16 cellular contexts compared by ENCODE assay signal in genomic region chr12:98823012-98823411, GRCh38.
DNase-seq lines count a peak whose midpoint lies in the region; ATAC-seq and TF ChIP-seq lines count a peak whose summit lies in the region.
"Had no signal": no experiment of that assay in that cellular context is flagged by ENCODE, and none has a peak within 500 bp of the region (broad histone marks: within the 10 kb centered on the region; RNA-seq: fewer than 3 reads in every experiment).

No MANE protein-coding gene starts in this region.

- DNase-seq in SK-N-SH = no peak
- peak; percentile 37 for DNase-seq in NCI-H2029 (lab: John Stamatoyannopoulos, UW)
- peak; percentile 14 for DNase-seq in dermis blood vessel endothelial cell
- DNase-seq in osteoblast (ENCODE audit: insufficient read length, low spot score, missing footprints) = peak; percentile 9
- no peak for DNase-seq in SW 1271 (lab: John Stamatoyannopoulos, UW)
- no peak for DNase-seq in esophagus muscularis mucosa (ENCODE audit: extremely low spot score)
- DNase-seq: CD8-positive, alpha-beta T cell; DND-41; GDM1; GOT3; MV-4-11; NCI-H1436; PC-3 had no signal

- no peak overlapping the region for H2AFZ ChIP-seq in SK-N-SH (ENCODE audit: low read depth)
- no peak overlapping the region for H2AFZ ChIP-seq in osteoblast (ENCODE audit: low read length)

- no peak overlapping the region for H3K9ac ChIP-seq in SK-N-SH
- H3K9ac ChIP-seq: BLaER1 had no signal

- POLR2A ChIA-PET in SK-N-SH (lab: Yijun Ruan, JAX) = interaction anchor here (0.6 kb wide), 1 partner anchor 22 kb away, joined by 4 read pairs; no protein-coding TSS in a partner anchor

- H3K27ac ChIP-seq in SK-N-SH (ENCODE audit: low read depth in 2 of 2, low read length in 1 of 2) (no peak overlapping the region), osteoblast (ENCODE audit: low read depth, low read length) (no peak overlapping the region), esophagus muscularis mucosa (replicated peaks in 1 of 4) (no peak overlapping the region)
- H3K27ac ChIP-seq: BLaER1, HL-60 had no signal

- H3K27me3 ChIP-seq in SK-N-SH (ENCODE audit: insufficient read depth) = no peaks in the 10 kb centered on the region
- H3K27me3 ChIP-seq in osteoblast (ENCODE audit: insufficient read depth, low read length) = no peaks in the 10 kb centered on the region
- no peaks in the 10 kb centered on the region for H3K27me3 ChIP-seq in esophagus muscularis mucosa
- H3K27me3 ChIP-seq: BLaER1 had no signal

- TF ChIP-seq EP300 in SK-N-SH (IDR thresholded peaks at IDR 0.05; ENCODE audit: borderline replicate concordance in 1 of 2, low read depth in 1 of 2, low read length in 1 of 2) = no peak
- TF ChIP-seq EP300 in esophagus muscularis mucosa (IDR thresholded peaks at IDR 0.05) = no peak

- H3K9me3 ChIP-seq in SK-N-SH (no peaks in the 10 kb centered on the region), osteoblast (ENCODE audit: low read depth, low read length) (no peaks in the 10 kb centered on the region), esophagus muscularis mucosa (no peaks in the 10 kb centered on the region)
- H3K9me3 ChIP-seq: BLaER1 had no signal

- H3K79me2 ChIP-seq in SK-N-SH (ENCODE audit: insufficient read depth) (no peaks in the 10 kb centered on the region), osteoblast (ENCODE audit: insufficient read depth, low read length) (no peaks in the 10 kb centered on the region)

- H3K9me2 ChIP-seq in SK-N-SH = no peaks in the 10 kb centered on the region

- intact Hi-C loops in esophagus muscularis mucosa (cut with DNase I) = no loop called here

- CTCF ChIA-PET in SK-N-SH (lab: Yijun Ruan, JAX) = interaction anchor here (0.9 kb wide), 1 partner anchor 10 kb away, joined by 3 read pairs; no protein-coding TSS in a partner anchor

- H3K36me3 ChIP-seq in SK-N-SH (replicated peaks in 1 of 2; ENCODE audit: control insufficient read depth in 1 of 2, insufficient read depth in 2 of 2, low read length in 1 of 2) (no peaks in the 10 kb centered on the region), osteoblast (ENCODE audit: insufficient read depth, low read length) (no peaks in the 10 kb centered on the region), esophagus muscularis mucosa (no peaks in the 10 kb centered on the region)

- TF ChIP-seq RAD21 in SK-N-SH (IDR thresholded peaks at IDR 0.05; ENCODE audit: low read length) = no peak

- ATAC-seq in SK-N-SH treated with all-trans-retinoic acid at 6 μM for 48 hours = peak; percentile 30; the same call in 1 of the 3 replicates
- ATAC-seq: CD8-positive, alpha-beta T cell; PC-3 had no signal

- H3K4me2 ChIP-seq in SK-N-SH (no peak overlapping the region), osteoblast (ENCODE audit: insufficient read depth, low read length) (no peak overlapping the region)
- H3K4me2 ChIP-seq: BLaER1 had no signal

- H4K20me1 ChIP-seq in SK-N-SH (ENCODE audit: insufficient read depth) (no peaks in the 10 kb centered on the region), osteoblast (ENCODE audit: insufficient read depth, low read length) (no peaks in the 10 kb centered on the region)
- H4K20me1 ChIP-seq: BLaER1 had no signal

- 67% methylated on average over 5 of the region's 5 CpGs for WGBS in SK-N-SH (ENCODE audit: low lambda C conversion rate)
- whole genome bisulfite sequencing in esophagus muscularis mucosa = 85% methylated on average over 5 of the region's 5 CpGs

- TF ChIP-seq POLR2A in esophagus muscularis mucosa (IDR thresholded peaks at IDR 0.05; ENCODE audit: low read depth) = no peak

- H3K4me1 ChIP-seq in SK-N-SH (ENCODE audit: control insufficient read depth in 1 of 2, insufficient read depth in 2 of 2, low read depth in 1 of 2, low read length in 1 of 2) = no peaks in the 10 kb centered on the region; a peak in 1 of 4 replicates
- H3K4me1 ChIP-seq in osteoblast (ENCODE audit: insufficient read depth, low read length) = no peaks in the 10 kb centered on the region
- peaks cover 0 to 14% (median 7%) of the 10 kb centered on the region in 4 donors for H3K4me1 ChIP-seq in esophagus muscularis mucosa
- H3K4me1 ChIP-seq: BLaER1 had no signal

- H3K4me3 ChIP-seq in SK-N-SH (ENCODE audit: low read depth in 2 of 2, low read length in 1 of 2) = no peak overlapping the region
- no peak overlapping the region for H3K4me3 ChIP-seq in osteoblast (ENCODE audit: insufficient read depth, low read length)
- H3K4me3 ChIP-seq in esophagus muscularis mucosa = no peak overlapping the region
- H3K4me3 ChIP-seq: BLaER1 had no signal

- TF ChIP-seq CTCF in SK-N-SH (IDR thresholded peaks at IDR 0.05) (no peak), osteoblast (IDR thresholded peaks at IDR 0.05; ENCODE audit: extremely low read depth, low read depth, low read length) (no peak), esophagus muscularis mucosa (IDR thresholded peaks at IDR 0.05) (no peak)

- no peaks in the 10 kb centered on the region for H3F3A ChIP-seq in SK-N-SH (replicated peaks; ENCODE audit: insufficient read depth)

TF ChIP-seq in SK-N-SH treated with all-trans-retinoic acid at 6 μM for 48 hours, 23 proteins besides CTCF, POLR2A, EP300 and RAD21 (continues in another document):
- no peak for TF ChIP-seq GLIS3 (CRISPR knock-in tag; IDR thresholded peaks at IDR 0.05)
- TF ChIP-seq ZNF8 (CRISPR knock-in tag; IDR thresholded peaks at IDR 0.05) = no peak
- no peak for TF ChIP-seq ZFP3 (CRISPR knock-in tag; IDR thresholded peaks at IDR 0.05)
- TF ChIP-seq ZC3H10 (CRISPR knock-in tag; IDR thresholded peaks at IDR 0.05) = no peak
- TF ChIP-seq ISL1 (CRISPR knock-in tag; IDR thresholded peaks at IDR 0.05) = no peak; the same call in 1 of the 2 replicates
- TF ChIP-seq ARNTL (CRISPR knock-in tag; IDR thresholded peaks at IDR 0.05; ENCODE audit: borderline replicate concordance, low read depth) = no peak
- TF ChIP-seq ZNF565 (CRISPR knock-in tag; conservative IDR thresholded peaks at IDR 0.05; ENCODE audit: low read depth) = no peak
- no peak for TF ChIP-seq SNAI2 (CRISPR knock-in tag; IDR thresholded peaks at IDR 0.05)
- TF ChIP-seq TOX (CRISPR knock-in tag; IDR thresholded peaks at IDR 0.05; ENCODE audit: borderline replicate concordance) = no peak
- no peak for TF ChIP-seq RARB (CRISPR knock-in tag; IDR thresholded peaks at IDR 0.05)
- no peak for TF ChIP-seq TSHZ2 (CRISPR knock-in tag; IDR thresholded peaks at IDR 0.05)

TF ChIP-seq in SK-N-SH, 30 proteins besides CTCF, POLR2A, EP300 and RAD21:
- no peak for TF ChIP-seq NRF1 (IDR thresholded peaks at IDR 0.05; ENCODE audit: low read depth, low read length)
- TF ChIP-seq, protein P1, sequence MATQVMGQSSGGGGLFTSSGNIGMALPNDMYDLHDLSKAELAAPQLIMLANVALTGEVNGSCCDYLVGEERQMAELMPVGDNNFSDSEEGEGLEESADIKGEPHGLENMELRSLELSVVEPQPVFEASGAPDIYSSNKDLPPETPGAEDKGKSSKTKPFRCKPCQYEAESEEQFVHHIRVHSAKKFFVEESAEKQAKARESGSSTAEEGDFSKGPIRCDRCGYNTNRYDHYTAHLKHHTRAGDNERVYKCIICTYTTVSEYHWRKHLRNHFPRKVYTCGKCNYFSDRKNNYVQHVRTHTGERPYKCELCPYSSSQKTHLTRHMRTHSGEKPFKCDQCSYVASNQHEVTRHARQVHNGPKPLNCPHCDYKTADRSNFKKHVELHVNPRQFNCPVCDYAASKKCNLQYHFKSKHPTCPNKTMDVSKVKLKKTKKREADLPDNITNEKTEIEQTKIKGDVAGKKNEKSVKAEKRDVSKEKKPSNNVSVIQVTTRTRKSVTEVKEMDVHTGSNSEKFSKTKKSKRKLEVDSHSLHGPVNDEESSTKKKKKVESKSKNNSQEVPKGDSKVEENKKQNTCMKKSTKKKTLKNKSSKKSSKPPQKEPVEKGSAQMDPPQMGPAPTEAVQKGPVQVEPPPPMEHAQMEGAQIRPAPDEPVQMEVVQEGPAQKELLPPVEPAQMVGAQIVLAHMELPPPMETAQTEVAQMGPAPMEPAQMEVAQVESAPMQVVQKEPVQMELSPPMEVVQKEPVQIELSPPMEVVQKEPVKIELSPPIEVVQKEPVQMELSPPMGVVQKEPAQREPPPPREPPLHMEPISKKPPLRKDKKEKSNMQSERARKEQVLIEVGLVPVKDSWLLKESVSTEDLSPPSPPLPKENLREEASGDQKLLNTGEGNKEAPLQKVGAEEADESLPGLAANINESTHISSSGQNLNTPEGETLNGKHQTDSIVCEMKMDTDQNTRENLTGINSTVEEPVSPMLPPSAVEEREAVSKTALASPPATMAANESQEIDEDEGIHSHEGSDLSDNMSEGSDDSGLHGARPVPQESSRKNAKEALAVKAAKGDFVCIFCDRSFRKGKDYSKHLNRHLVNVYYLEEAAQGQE (IDR thresholded peaks at IDR 0.05; ENCODE audit: low read depth, low read length) = no peak
- TF ChIP-seq SMC3 (IDR thresholded peaks at IDR 0.05; ENCODE audit: low read depth, low read length) = no peak
- TF ChIP-seq GABPA (IDR thresholded peaks at IDR 0.05; ENCODE audit: low read depth) = no peak
- TF ChIP-seq TEAD4 (IDR thresholded peaks at IDR 0.05; ENCODE audit: borderline replicate concordance, insufficient read depth) = no peak
- no peak for TF ChIP-seq RFX5 (IDR thresholded peaks at IDR 0.05; ENCODE audit: low read length)
- no peak for TF ChIP-seq YY1 (IDR thresholded peaks at IDR 0.05; ENCODE audit: low read depth)
- no peak for TF ChIP-seq SIN3A (IDR thresholded peaks at IDR 0.05; ENCODE audit: borderline replicate concordance, low read depth, low read length)
- TF ChIP-seq, protein P2, sequence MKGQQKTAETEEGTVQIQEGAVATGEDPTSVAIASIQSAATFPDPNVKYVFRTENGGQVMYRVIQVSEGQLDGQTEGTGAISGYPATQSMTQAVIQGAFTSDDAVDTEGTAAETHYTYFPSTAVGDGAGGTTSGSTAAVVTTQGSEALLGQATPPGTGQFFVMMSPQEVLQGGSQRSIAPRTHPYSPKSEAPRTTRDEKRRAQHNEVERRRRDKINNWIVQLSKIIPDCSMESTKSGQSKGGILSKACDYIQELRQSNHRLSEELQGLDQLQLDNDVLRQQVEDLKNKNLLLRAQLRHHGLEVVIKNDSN (IDR thresholded peaks at IDR 0.05; ENCODE audit: borderline replicate concordance, low read depth) = no peak
- no peak for TF ChIP-seq JUND (IDR thresholded peaks at IDR 0.05)
- no peak for TF ChIP-seq FOXJ3 (CRISPR knock-in tag; IDR thresholded peaks at IDR 0.05)
- no peak for TF ChIP-seq MEF2A (IDR thresholded peaks at IDR 0.05; ENCODE audit: borderline replicate concordance, low read depth)

Comparison
In these comparisons a context has a peak if more than half of its experiments do, and no peak if none do; other contexts are left out.
1. DNase-seq: peak in NCI-H2029 (single experiment), dermis blood vessel endothelial cell (single experiment) and osteoblast (single experiment); none in SK-N-SH (single experiment), SW 1271 (0 of 2) and esophagus muscularis mucosa (single experiment).